17 cellular contexts compared by ENCODE assay signal in genomic region chr2:235515821-235516220, GRCh38. TPM values are rescaled to one million over a fixed set of nuclear protein-coding genes. Genes with fewer than 3 reads are reported as not detected.
DNase-seq lines count a peak whose midpoint lies in the region; TF ChIP-seq lines count a peak whose summit lies in the region.
"Had no signal": no experiment of that assay in that cellular context is flagged by ENCODE, and none has a peak within 500 bp of the region (broad histone marks: within the 10 kb centered on the region; RNA-seq: fewer than 3 reads in every experiment).

No MANE protein-coding gene starts in this region.

- H3K27ac Mint-ChIP-seq in chondrocyte (ENCODE audit: unreplicated experiment), result no peak overlapping the region
- H3K27ac Mint-ChIP-seq: CD14-positive monocyte; CD4-positive, alpha-beta memory T cell had no signal

- H3K4me1 Mint-ChIP-seq in chondrocyte (ENCODE audit: low read depth), result peaks cover 22% of the 10 kb centered on the region
- H3K4me1 Mint-ChIP-seq: CD14-positive monocyte; CD4-positive, alpha-beta memory T cell had no signal

- H4K20me1 ChIP-seq in osteoblast (ENCODE audit: insufficient read depth, low read length), result peaks cover 50% of the 10 kb centered on the region

- H3K79me2 ChIP-seq in osteoblast (ENCODE audit: insufficient read depth, low read length), result peaks cover 89% of the 10 kb centered on the region

- no peaks in the 10 kb centered on the region for H3K27me3 ChIP-seq in osteoblast (ENCODE audit: insufficient read depth, low read length)
- H3K27me3 ChIP-seq: BLaER1 had no signal

- no peak overlapping the region for H3K27ac ChIP-seq in osteoblast (ENCODE audit: low read depth, low read length)
- H3K27ac ChIP-seq: 22Rv1, A549, BLaER1 had no signal

- no peaks in the 10 kb centered on the region for H3K9me3 Mint-ChIP-seq in chondrocyte (ENCODE audit: low read depth)

- H3K9me3 ChIP-seq in osteoblast (ENCODE audit: low read depth, low read length), result no peaks in the 10 kb centered on the region
- H3K9me3 ChIP-seq: A549, HAP-1 had no signal

- H3K36me3 Mint-ChIP-seq in chondrocyte (ENCODE audit: low read depth), result no peaks in the 10 kb centered on the region
- H3K36me3 Mint-ChIP-seq: CD14-positive monocyte; CD4-positive, alpha-beta memory T cell had no signal

- H3K36me3 ChIP-seq in osteoblast (ENCODE audit: insufficient read depth, low read length), result no peaks in the 10 kb centered on the region
- H3K36me3 ChIP-seq: HAP-1 had no signal

- H2AFZ ChIP-seq in osteoblast (ENCODE audit: low read length), result no peak overlapping the region

- peaks cover 16% of the 10 kb centered on the region for H3K4me1 ChIP-seq in osteoblast (ENCODE audit: insufficient read depth, low read length)
- H3K4me1 ChIP-seq: HAP-1 had no signal

- no peak overlapping the region for H3K4me3 ChIP-seq in osteoblast (ENCODE audit: insufficient read depth, low read length)
- H3K4me3 ChIP-seq: A549, BLaER1, HAP-1 had no signal

- no peak for TF ChIP-seq CTCF in chondrocyte (IDR thresholded peaks at IDR 0.05)
- no peak for TF ChIP-seq CTCF in osteoblast (IDR thresholded peaks at IDR 0.05; ENCODE audit: extremely low read depth, low read depth, low read length)

- H3K4me3 Mint-ChIP-seq in chondrocyte (ENCODE audit: unreplicated experiment), result no peak overlapping the region
- H3K4me3 Mint-ChIP-seq: CD14-positive monocyte; CD4-positive, alpha-beta memory T cell had no signal

- no peaks in the 10 kb centered on the region for H3K27me3 Mint-ChIP-seq in chondrocyte (ENCODE audit: low read depth)

- peak; percentile 30 for DNase-seq in activated effector memory CD4-positive, alpha-beta T cell treated with anti-CD3 and anti-CD28 coated beads, Interleukin-2, amount 50 U/mL, for 16 hours
- no peak for DNase-seq in activated effector memory CD4-positive, alpha-beta T cell treated with Interleukin-2 at 50 U/mL for 16 hours
- DNase-seq in chondrocyte (ENCODE audit: low spot score) (peak; percentile 70), osteoblast (ENCODE audit: insufficient read length, low spot score, missing footprints) (peak; percentile 27), NCI-H774 (lab: John Stamatoyannopoulos, UW) (no peak), NCI-H2029 treated with DMSO at 0.1 percent for 48 hours (lab: John Stamatoyannopoulos, UW) (no peak)
- DNase-seq in stimulated activated CD4-positive, alpha-beta T cell treated with anti-CD3 and anti-CD28 coated beads, Interleukin-12 subunit alpha, Interleukin-12 subunit beta, amount 100 ng/mL, for 4 hours, result no peak
- DNase-seq: AML-193; Calu3; CD4-positive, alpha-beta memory T cell; DMS79 treated with DMSO at 0.1 percent for 48 hours; GF-D8 had no signal

- no peak overlapping the region for H3K4me2 ChIP-seq in osteoblast (ENCODE audit: insufficient read depth, low read length)
- H3K4me2 ChIP-seq: A549, BLaER1 had no signal

RNA-seq across cellular contexts. Expression of gene AGAP1, which starts 22.0 kb away (rescaled TPM):
- total RNA-seq in chondrocyte (35.5 to 46.7 TPM (median 39.0 TPM) in 3 replicates), osteoblast (18.5 and 19.7 TPM in 2 replicates)

Comparison
In these comparisons a context has a peak if more than half of its experiments do, and no peak if none do; other contexts are left out.
1. DNase-seq: peak in activated effector memory CD4-positive, alpha-beta T cell treated with anti-CD3 and anti-CD28 coated beads, Interleukin-2, amount 50 U/mL, for 16 hours (single experiment), chondrocyte (single experiment) and osteoblast (single experiment); none in activated effector memory CD4-positive, alpha-beta T cell treated with Interleukin-2 at 50 U/mL for 16 hours (single experiment), NCI-H774 (single experiment), NCI-H2029 treated with DMSO at 0.1 percent for 48 hours (single experiment) and stimulated activated CD4-positive, alpha-beta T cell treated with anti-CD3 and anti-CD28 coated beads, Interleukin-12 subunit alpha, Interleukin-12 subunit beta, amount 100 ng/mL, for 4 hours (single experiment).